Comparison of ENCODE assay signal across 12 cellular contexts in genomic region chr6:118668761-118669411, GRCh38. TPM values are rescaled to one million over a fixed set of nuclear protein-coding genes. Genes with fewer than 3 reads are reported as not detected.
DNase-seq lines count a peak whose midpoint lies in the region; ATAC-seq and TF ChIP-seq lines count a peak whose summit lies in the region.
"Had no signal": no experiment of that assay in that cellular context is flagged by ENCODE, and none has a peak within 500 bp of the region (broad histone marks: within the 10 kb centered on the region; RNA-seq: fewer than 3 reads in every experiment).

No MANE protein-coding gene starts in this region.

- H3K79me1 ChIP-seq in IMR-90 (ENCODE audit: low read depth in 1 of 2, low read length in 2 of 2): no peaks in the 10 kb centered on the region; a peak in 1 of 4 replicates

- peak overlapping the region; percentile 73 for H2BK20ac ChIP-seq in IMR-90 (ENCODE audit: low read depth, low read length)

- TF ChIP-seq CTCF in AG10803 (conservative IDR thresholded peaks at IDR 0.05; ENCODE audit: low read length) (no peak), IMR-90 (conservative IDR thresholded peaks at IDR 0.05; ENCODE audit: low read depth, low read length) (no peak)

- H3K4me3 ChIP-seq in AG10803 (ENCODE audit: low read length): no peak overlapping the region
- no peak overlapping the region for H3K4me3 ChIP-seq in IMR-90 (ENCODE audit: insufficient read depth, low read depth, low read length)
- H3K4me3 ChIP-seq in naive thymus-derived CD4-positive, alpha-beta T cell (ENCODE audit: low read length): no peak overlapping the region
- H3K4me3 ChIP-seq: upper lobe of right lung had no signal

- peak overlapping the region in 8 of 9 donors; percentile 5 to 93 (median 86) for H3K27ac Mint-ChIP-seq in naive thymus-derived CD4-positive, alpha-beta T cell

- peak overlapping the region in 3 of 10 donors; percentile 7 to 28 (median 19) for H3K4me3 Mint-ChIP-seq in naive thymus-derived CD4-positive, alpha-beta T cell

- no peak for TF ChIP-seq POLR2A in IMR-90 (IDR thresholded peaks at IDR 0.05; ENCODE audit: low read depth, low read length)

- no peaks in the 10 kb centered on the region for H3K27me3 ChIP-seq in IMR-90 (ENCODE audit: control insufficient read depth, insufficient read depth, low read length)
- H3K27me3 ChIP-seq in naive thymus-derived CD4-positive, alpha-beta T cell (ENCODE audit: control insufficient read depth in 2 of 2, insufficient read depth in 2 of 2, low read length in 2 of 2): no peaks in the 10 kb centered on the region
- H3K27me3 ChIP-seq: upper lobe of right lung had no signal

- no peak overlapping the region for H4K5ac ChIP-seq in IMR-90 (ENCODE audit: low read depth, low read length)

- H4K91ac ChIP-seq in IMR-90 (ENCODE audit: insufficient read depth, low read depth, low read length): no peak overlapping the region

- peak overlapping the region in 1 of 2 experiments; percentile 23; a peak in 1 of 4 replicates for H4K8ac ChIP-seq in IMR-90 (ENCODE audit: low read depth in 2 of 2, low read length in 2 of 2)

- no peaks in the 10 kb centered on the region for H3K9me3 Mint-ChIP-seq in naive thymus-derived CD4-positive, alpha-beta T cell

- H3K36me3 Mint-ChIP-seq in naive thymus-derived CD4-positive, alpha-beta T cell: peaks cover 0 to 28% (median 4%) of the 10 kb centered on the region in 5 donors

- BruUV-seq in IMR-90 (replicated peaks; lab: Mats Ljungman, UMichigan): no TSS peak

- in situ Hi-C loops in IMR-90 (cut with MboI; ENCODE audit: low sequenced_read_pairs): no loop called here

- H3K27me3 Mint-ChIP-seq in naive thymus-derived CD4-positive, alpha-beta T cell: no peaks in the 10 kb centered on the region

- peak overlapping the region; percentile 35 for H2BK5ac ChIP-seq in IMR-90 (ENCODE audit: low read depth, low read length, poor library complexity, severe bottlenecking)

- H2AFZ ChIP-seq in IMR-90 (replicated peaks; ENCODE audit: low read length, poor library complexity): no peak overlapping the region

- H2AK5ac ChIP-seq in IMR-90 (ENCODE audit: low read depth, low read length): peak overlapping the region; percentile 67

- peak overlapping the region; percentile 47; the same call in 2 of the 3 replicates for H2BK15ac ChIP-seq in IMR-90 (ENCODE audit: low read depth, low read length)

- H3K4me2 ChIP-seq in IMR-90 (ENCODE audit: low read depth, low read length): peak overlapping the region; percentile 66

- H3K36me3 ChIP-seq in IMR-90 (ENCODE audit: control insufficient read depth, insufficient read depth, low read length): no peaks in the 10 kb centered on the region
- H3K36me3 ChIP-seq in naive thymus-derived CD4-positive, alpha-beta T cell (ENCODE audit: control insufficient read depth in 2 of 3, insufficient read depth in 3 of 3, low read length in 3 of 3): no peaks in the 10 kb centered on the region
- H3K36me3 ChIP-seq: upper lobe of right lung had no signal

- CTCF ChIA-PET in IMR-90 (lab: Yijun Ruan, JAX): no interaction called here
- CTCF ChIA-PET in naive thymus-derived CD4-positive, alpha-beta T cell (lab: Charles Lee): no interaction called here

- H3K27ac ChIP-seq in IMR-90 (ENCODE audit: insufficient read depth, low read length): peak overlapping the region; percentile 83; the same call in 1 of the 2 replicates
- H3K27ac ChIP-seq in naive thymus-derived CD4-positive, alpha-beta T cell (ENCODE audit: low read depth, low read length): peak overlapping the region; percentile 20
- H3K27ac ChIP-seq: upper lobe of right lung had no signal

- H2AK9ac ChIP-seq in IMR-90 (replicated peaks; ENCODE audit: low read depth, low read length, poor library complexity): no peak overlapping the region

- H3K9me1 ChIP-seq in IMR-90 (ENCODE audit: insufficient read depth, low read length): peaks cover 3% of the 10 kb centered on the region; the same call in 1 of the 2 replicates

- H3K4me1 Mint-ChIP-seq in naive thymus-derived CD4-positive, alpha-beta T cell: peaks cover 36 to 94% (median 87%) of the 10 kb centered on the region in 7 donors

- no CpG with 5 or more reads among the region's 1 CpG for WGBS in IMR-90 (ENCODE audit: extremely low coverage in 2 of 2, insufficient read length in 1 of 2), 2 experiments

- no peak for TF ChIP-seq RAD21 in IMR-90 (IDR thresholded peaks at IDR 0.05; ENCODE audit: low read length)

- DNase-seq in AG10803 (ENCODE audit: low read depth) (peak; percentile 68), IMR-90 (peak; percentile 85), astrocyte of the hippocampus (ENCODE audit: low read depth, low spot score) (peak; percentile 79), DMS79 treated with DMSO at 0.1 percent for 48 hours (lab: John Stamatoyannopoulos, UW) (no peak), 8988T (no peak), NCI-H1436 treated with DMSO at 0.1 percent for 48 hours (lab: John Stamatoyannopoulos, UW) (no peak)
- no peak for DNase-seq in naive thymus-derived CD4-positive, alpha-beta T cell
- DNase-seq: activated CD4-positive, alpha-beta T cell treated with anti-CD3 and anti-CD28 coated beads for 48 hours; NCI-H1092 treated with DMSO at 0.1 percent for 48 hours; stimulated activated CD4-positive, alpha-beta T cell treated with anti-CD3 and anti-CD28 coated beads, Interleukin-4, amount 100 ng/mL, for 4 hours; upper lobe of right lung had no signal

- intact Hi-C loops in IMR-90 (cut with micrococcal nuclease): loop anchor here (1.0 to 5.0 kb wide), 2 partner anchors 10 to 38 kb away; no protein-coding TSS in a partner anchor
- intact Hi-C loops in naive thymus-derived CD4-positive, alpha-beta T cell (cut with micrococcal nuclease): loop anchor here in 1 of 2 donors (5.0 kb wide), 1 partner anchor 102 kb away; no protein-coding TSS in a partner anchor

- POLR2A ChIA-PET in IMR-90 (lab: Charles Lee; ENCODE audit: unreplicated experiment): interaction anchor here (0.5 to 0.9 kb wide), 3 partner anchors 17 to 344 kb away, joined by 3 read pairs; partner anchors contain the start of gene CEP85L
- POLR2A ChIA-PET in naive thymus-derived CD4-positive, alpha-beta T cell (lab: Charles Lee): interaction anchor here (0.6 to 1.7 kb wide), 3 partner anchors 12 to 53 kb away, joined by 3 to 8 read pairs (median 5); partner anchors contain the start of gene CEP85L

- H3K9ac ChIP-seq in IMR-90 (ENCODE audit: low read depth, low read length): peak overlapping the region; percentile 20; the same call in 1 of the 2 replicates

- peak overlapping the region; percentile 48 for H2BK120ac ChIP-seq in IMR-90 (ENCODE audit: low read depth, low read length)

- peak overlapping the region; percentile 77; the same call in 1 of the 2 replicates for H3K18ac ChIP-seq in IMR-90 (ENCODE audit: low read depth, low read length)

- no peaks in the 10 kb centered on the region for H3K9me3 ChIP-seq in IMR-90 (ENCODE audit: control insufficient read depth, insufficient read depth, low read length)
- no peaks in the 10 kb centered on the region for H3K9me3 ChIP-seq in naive thymus-derived CD4-positive, alpha-beta T cell (ENCODE audit: control insufficient read depth in 2 of 3, low read length in 3 of 3)
- H3K9me3 ChIP-seq: upper lobe of right lung had no signal

- H3K14ac ChIP-seq in IMR-90 (replicated peaks; ENCODE audit: low read depth, low read length): no peak overlapping the region

- peak overlapping the region; percentile 26 for H3K4ac ChIP-seq in IMR-90 (ENCODE audit: low read depth, low read length)

- H4K20me1 ChIP-seq in IMR-90 (ENCODE audit: insufficient read depth, low read length): 0 out of 2 replicates have a peak, but pooled peaks cover 3% of the 10 kb centered on the region

- peaks cover 9% of the 10 kb centered on the region for H3K4me1 ChIP-seq in IMR-90 (ENCODE audit: control insufficient read depth, insufficient read depth, low read length)
- peaks cover 4 to 28% of the 10 kb centered on the region in 2 donors for H3K4me1 ChIP-seq in naive thymus-derived CD4-positive, alpha-beta T cell (ENCODE audit: control insufficient read depth in 2 of 2, insufficient read depth in 2 of 2, low read length in 2 of 2)

- ATAC-seq in IMR-90 (ENCODE audit: low read depth): peak; percentile 92
- ATAC-seq in naive thymus-derived CD4-positive, alpha-beta T cell: no peak
- ATAC-seq in HG03565 (IDR thresholded peaks at IDR 0.05; ENCODE audit: unreplicated experiment): no peak
- ATAC-seq: upper lobe of right lung had no signal

- H3K23ac ChIP-seq in IMR-90 (ENCODE audit: low read depth, low read length): peak overlapping the region; percentile 33; the same call in 1 of the 2 replicates

- dilution Hi-C loops in IMR-90 (cut with HindIII; ENCODE audit: low sequenced_read_pairs, unreplicated experiment): no loop called here

- H3K56ac ChIP-seq in IMR-90 (ENCODE audit: extremely low read depth, insufficient read depth, low read length): no peak overlapping the region

TF ChIP-seq in IMR-90, 13 proteins besides CTCF, POLR2A, EP300 and RAD21 (continues in another document):
- TF ChIP-seq BHLHE40 (IDR thresholded peaks at IDR 0.05; ENCODE audit: low read depth, low read length) (no peak), NFE2L2 (IDR thresholded peaks at IDR 0.05; ENCODE audit: low read depth, low read length) (no peak), CEBPB (IDR thresholded peaks at IDR 0.05; ENCODE audit: low read depth, low read length) (no peak), MAZ (IDR thresholded peaks at IDR 0.05; ENCODE audit: borderline replicate concordance, low read depth, low read length) (no peak), MXI1 (IDR thresholded peaks at IDR 0.05; ENCODE audit: borderline replicate concordance, low read depth, low read length) (no peak)
- TF ChIP-seq, protein P1, sequence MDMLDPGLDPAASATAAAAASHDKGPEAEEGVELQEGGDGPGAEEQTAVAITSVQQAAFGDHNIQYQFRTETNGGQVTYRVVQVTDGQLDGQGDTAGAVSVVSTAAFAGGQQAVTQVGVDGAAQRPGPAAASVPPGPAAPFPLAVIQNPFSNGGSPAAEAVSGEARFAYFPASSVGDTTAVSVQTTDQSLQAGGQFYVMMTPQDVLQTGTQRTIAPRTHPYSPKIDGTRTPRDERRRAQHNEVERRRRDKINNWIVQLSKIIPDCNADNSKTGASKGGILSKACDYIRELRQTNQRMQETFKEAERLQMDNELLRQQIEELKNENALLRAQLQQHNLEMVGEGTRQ (IDR thresholded peaks at IDR 0.05; ENCODE audit: low read depth, low read length): no peak

RNA-seq across cellular contexts. Expression of gene CEP85L, which starts 17.5 kb away (rescaled TPM):
- total RNA-seq in IMR-90 (2012; rRNA removed): 24.2 and 25.6 TPM in 2 replicates
- polyA plus RNA-seq in IMR-90 (2012; rRNA removed): 2.0 and 2.3 TPM in 2 replicates
- polyA plus RNA-seq in IMR-90 (2012; cell fraction: cytosol; rRNA removed): 0.32 and 0.99 TPM in 2 replicates
- polyA plus RNA-seq in IMR-90 (2012; cell fraction: nucleus; rRNA removed; ENCODE audit: low replicate concordance): 3.0 and 8.0 TPM in 2 replicates
- total RNA-seq in naive thymus-derived CD4-positive, alpha-beta T cell: 10 to 100 TPM; 51.1 to 89.1 (median 78.6) TPM
- polyA plus RNA-seq in naive thymus-derived CD4-positive, alpha-beta T cell: 10 to 100 TPM; 47.3 to 47.8 TPM

Comparison
In these comparisons a context has a peak if more than half of its experiments do, and no peak if none do; other contexts are left out.
1. DNase-seq: peak in AG10803 (single experiment), IMR-90 (single experiment) and astrocyte of the hippocampus (single experiment); none in naive thymus-derived CD4-positive, alpha-beta T cell (0 of 9), DMS79 treated with DMSO at 0.1 percent for 48 hours (single experiment), 8988T (single experiment) and NCI-H1436 treated with DMSO at 0.1 percent for 48 hours (single experiment).